ENCODE assay signal across 8 cellular contexts in genomic region chr10:26439436-26440090, GRCh38. TPM values are rescaled to one million over a fixed set of nuclear protein-coding genes. Genes with fewer than 3 reads are reported as not detected.
DNase-seq lines count a peak whose midpoint lies in the region; ATAC-seq and FAIRE-seq lines count a peak whose summit lies in the region.

No MANE protein-coding gene starts in this region.

- no peak for ATAC-seq in GM19455 (IDR thresholded peaks at IDR 0.05; ENCODE audit: unreplicated experiment)

- peak overlapping the region; percentile 87 for H3K9ac ChIP-seq in Karpas-422 (ENCODE audit: low read length)

- peaks cover 66% of the 10 kb centered on the region for H3K79me2 ChIP-seq in Karpas-422 (ENCODE audit: low read length)

- DNase-seq in activated CD4-positive, alpha-beta T cell treated with anti-CD3 and anti-CD28 coated beads, Interleukin-2, amount 10 ng/mL, durations not matched to agents 7 days and 5 days, result no peak
- DNase-seq in activated CD4-positive, alpha-beta T cell treated with anti-CD3 and anti-CD28 coated beads, Interleukin-2, amount 50 U/mL, for 4 hours, result no peak
- DNase-seq in Karpas-422, result peak; percentile 66
- DNase-seq in central memory CD4-positive, alpha-beta T cell, result peak; percentile 20
- DNase-seq in small intestine, result no peak
- DNase-seq in retina, result no peak
- no peak for DNase-seq in GF-D8 (lab: John Stamatoyannopoulos, UW)

- H3K4me3 ChIP-seq in Karpas-422 (ENCODE audit: low read length) (peak overlapping the region; percentile 81), small intestine (ENCODE audit: low read depth in 1 of 2, low read length in 2 of 2) (peak overlapping the region; percentile 22 to 59)

- H3K4me1 ChIP-seq in Karpas-422 (ENCODE audit: low read length), result peaks cover 45% of the 10 kb centered on the region
- H3K4me1 ChIP-seq in small intestine (ENCODE audit: control insufficient read depth in 2 of 2, insufficient read depth in 1 of 2, low read depth in 1 of 2, low read length in 1 of 2), result no peaks in the 10 kb centered on the region

- H3K4me1 Mint-ChIP-seq in activated CD4-positive, alpha-beta T cell treated with anti-CD3 and anti-CD28 coated beads, Interleukin-2, amount 10 ng/mL, durations not matched to agents 7 days and 5 days, result peaks cover 53% of the 10 kb centered on the region

- H3K36me3 ChIP-seq in Karpas-422 (ENCODE audit: insufficient read depth, low read length), result peaks cover 40% of the 10 kb centered on the region
- no peaks in the 10 kb centered on the region for H3K36me3 ChIP-seq in small intestine (ENCODE audit: control insufficient read depth in 2 of 2, insufficient read depth in 2 of 2, low read length in 2 of 2)

- CTCF ChIA-PET in activated CD4-positive, alpha-beta T cell treated with anti-CD3 and anti-CD28 coated beads, Interleukin-2, amount 10 ng/mL, durations not matched to agents 7 days and 5 days (lab: Charles Lee), result interaction anchor here (1.3 kb wide), 1 partner anchor 28 kb away, joined by 4 read pairs; no protein-coding TSS in a partner anchor

- H2AFZ ChIP-seq in Karpas-422 (ENCODE audit: low read length), result no peak overlapping the region

- H3K27me3 ChIP-seq in Karpas-422 (ENCODE audit: low read length), result no peaks in the 10 kb centered on the region
- H3K27me3 ChIP-seq in small intestine (ENCODE audit: control insufficient read depth in 2 of 2, insufficient read depth in 2 of 2, low read length in 2 of 2), result peaks cover 0 to 6% of the 10 kb centered on the region in 2 donors

- peaks cover 44% of the 10 kb centered on the region for H3K36me3 Mint-ChIP-seq in activated CD4-positive, alpha-beta T cell treated with anti-CD3 and anti-CD28 coated beads, Interleukin-2, amount 10 ng/mL, durations not matched to agents 7 days and 5 days (ENCODE audit: low read depth)

- peaks cover 7% of the 10 kb centered on the region for H3K9me3 Mint-ChIP-seq in activated CD4-positive, alpha-beta T cell treated with anti-CD3 and anti-CD28 coated beads, Interleukin-2, amount 10 ng/mL, durations not matched to agents 7 days and 5 days

- H3K4me3 Mint-ChIP-seq in activated CD4-positive, alpha-beta T cell treated with anti-CD3 and anti-CD28 coated beads, Interleukin-2, amount 10 ng/mL, durations not matched to agents 7 days and 5 days, result peak overlapping the region; percentile 94

- 60 to 72% (median 61%) methylated on average over 13 of the region's 13 CpGs for WGBS in small intestine, 3 donors

- H3K27ac Mint-ChIP-seq in activated CD4-positive, alpha-beta T cell treated with anti-CD3 and anti-CD28 coated beads, Interleukin-2, amount 10 ng/mL, durations not matched to agents 7 days and 5 days, result peak overlapping the region; percentile 92

- FAIRE-seq in small intestine (lab: Jason Lieb, UNC), result no peak

- H3K9me2 ChIP-seq in Karpas-422 (replicated peaks; ENCODE audit: insufficient read depth, low read length), result no peaks in the 10 kb centered on the region

- no peaks in the 10 kb centered on the region for H3K9me3 ChIP-seq in Karpas-422 (ENCODE audit: low read length)
- H3K9me3 ChIP-seq in small intestine (ENCODE audit: control insufficient read depth, low read depth), result no peaks in the 10 kb centered on the region

- POLR2A ChIA-PET in activated CD4-positive, alpha-beta T cell treated with anti-CD3 and anti-CD28 coated beads, Interleukin-2, amount 10 ng/mL, durations not matched to agents 7 days and 5 days (lab: Charles Lee), result no interaction called here

- H3K4me2 ChIP-seq in Karpas-422 (ENCODE audit: low read depth, low read length, poor library complexity, severe bottlenecking), result peak overlapping the region; percentile 94

- H4K20me1 ChIP-seq in Karpas-422 (ENCODE audit: insufficient read depth, low read depth, low read length), result no peaks in the 10 kb centered on the region

- no peaks in the 10 kb centered on the region for H3K27me3 Mint-ChIP-seq in activated CD4-positive, alpha-beta T cell treated with anti-CD3 and anti-CD28 coated beads, Interleukin-2, amount 10 ng/mL, durations not matched to agents 7 days and 5 days

- H3K27ac ChIP-seq in Karpas-422 (ENCODE audit: low read length), result peak overlapping the region; percentile 97
- peak overlapping the region; percentile 56 to 79 for H3K27ac ChIP-seq in small intestine (ENCODE audit: low read depth in 1 of 2, low read length in 1 of 2)

RNA-seq across cellular contexts. Expression of gene APBB1IP, which starts 1.4 kb away (rescaled TPM):
- 10 to 100 TPM; 78.4 to 92.2 TPM for total RNA-seq in activated CD4-positive, alpha-beta T cell treated with anti-CD3 and anti-CD28 coated beads, Interleukin-2, amount 10 ng/mL, durations not matched to agents 7 days and 5 days
- total RNA-seq in Karpas-422 (2014; rRNA removed; shearing (Covaris generic); ENCODE audit: low replicate concordance), result 22.7 and 34.7 TPM in 2 replicates
- polyA plus RNA-seq in small intestine, result 1 to 10 TPM; 1.1 to 4.6 (median 2.8) TPM

Comparison
In these comparisons a context has a peak if more than half of its experiments do, and no peak if none do; other contexts are left out.
1. DNase-seq: peak in Karpas-422 (single experiment) and central memory CD4-positive, alpha-beta T cell (single experiment); none in activated CD4-positive, alpha-beta T cell treated with anti-CD3 and anti-CD28 coated beads, Interleukin-2, amount 10 ng/mL, durations not matched to agents 7 days and 5 days (single experiment), activated CD4-positive, alpha-beta T cell treated with anti-CD3 and anti-CD28 coated beads, Interleukin-2, amount 50 U/mL, for 4 hours (0 of 2), small intestine (single experiment), retina (single experiment) and GF-D8 (single experiment).